Comparison of ENCODE assay signal across 1 cellular context in the genomic region with DNA sequence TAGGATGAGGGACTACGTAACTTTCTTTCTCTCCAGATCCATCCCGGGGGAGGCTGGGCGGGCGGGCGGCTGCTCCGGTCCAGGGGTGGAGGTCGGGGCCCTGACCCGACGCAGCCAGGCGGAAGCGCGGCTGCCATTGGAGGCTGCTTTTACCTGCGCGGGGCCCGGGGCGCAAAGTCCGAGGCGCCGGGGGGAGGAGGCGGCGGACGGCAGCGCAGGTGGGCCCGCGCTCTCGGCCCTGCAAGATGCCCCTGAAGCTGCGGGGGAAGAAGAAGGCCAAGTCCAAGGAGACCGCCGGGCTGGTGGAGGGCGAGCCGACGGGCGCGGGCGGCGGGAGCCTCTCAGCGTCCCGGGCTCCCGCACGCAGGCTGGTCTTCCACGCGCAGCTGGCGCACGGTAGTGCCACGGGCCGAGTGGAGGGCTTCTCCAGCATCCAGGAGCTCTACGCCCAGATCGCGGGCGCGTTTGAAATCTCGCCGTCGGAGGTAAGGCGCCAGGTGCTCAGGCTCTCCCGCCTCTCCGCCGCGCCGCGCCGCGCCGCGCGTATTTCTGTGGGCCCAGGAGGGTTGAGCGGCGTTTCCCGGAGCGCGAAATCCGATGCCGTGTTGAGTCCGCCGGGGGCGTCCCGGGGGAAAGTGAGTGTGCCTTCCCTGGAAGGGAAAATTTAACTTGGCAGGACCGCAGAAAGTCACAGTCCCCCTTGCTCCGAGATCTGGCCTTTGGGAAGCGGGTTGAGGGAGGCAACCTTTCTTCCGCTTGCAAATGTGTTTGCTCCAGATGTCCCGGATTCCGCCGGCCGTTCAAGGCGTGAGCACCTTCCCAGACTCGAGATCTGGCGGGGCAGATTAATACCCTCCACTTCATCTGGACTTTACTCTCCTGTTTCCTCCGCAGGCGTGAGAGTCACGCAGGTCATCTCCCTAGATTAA.
TF ChIP-seq lines count a peak whose summit lies in the region.

A gene with protein sequence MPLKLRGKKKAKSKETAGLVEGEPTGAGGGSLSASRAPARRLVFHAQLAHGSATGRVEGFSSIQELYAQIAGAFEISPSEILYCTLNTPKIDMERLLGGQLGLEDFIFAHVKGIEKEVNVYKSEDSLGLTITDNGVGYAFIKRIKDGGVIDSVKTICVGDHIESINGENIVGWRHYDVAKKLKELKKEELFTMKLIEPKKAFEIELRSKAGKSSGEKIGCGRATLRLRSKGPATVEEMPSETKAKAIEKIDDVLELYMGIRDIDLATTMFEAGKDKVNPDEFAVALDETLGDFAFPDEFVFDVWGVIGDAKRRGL (plus strand): TSS at position 117 of the 929 bp plus-strand sequence. CDS start 129 bp downstream, at position 246.

TF ChIP-seq in HepG2, 621 proteins besides CTCF, POLR2A, EP300 and RAD21 (continued from another document and continues in another):
- TF ChIP-seq, protein P1, sequence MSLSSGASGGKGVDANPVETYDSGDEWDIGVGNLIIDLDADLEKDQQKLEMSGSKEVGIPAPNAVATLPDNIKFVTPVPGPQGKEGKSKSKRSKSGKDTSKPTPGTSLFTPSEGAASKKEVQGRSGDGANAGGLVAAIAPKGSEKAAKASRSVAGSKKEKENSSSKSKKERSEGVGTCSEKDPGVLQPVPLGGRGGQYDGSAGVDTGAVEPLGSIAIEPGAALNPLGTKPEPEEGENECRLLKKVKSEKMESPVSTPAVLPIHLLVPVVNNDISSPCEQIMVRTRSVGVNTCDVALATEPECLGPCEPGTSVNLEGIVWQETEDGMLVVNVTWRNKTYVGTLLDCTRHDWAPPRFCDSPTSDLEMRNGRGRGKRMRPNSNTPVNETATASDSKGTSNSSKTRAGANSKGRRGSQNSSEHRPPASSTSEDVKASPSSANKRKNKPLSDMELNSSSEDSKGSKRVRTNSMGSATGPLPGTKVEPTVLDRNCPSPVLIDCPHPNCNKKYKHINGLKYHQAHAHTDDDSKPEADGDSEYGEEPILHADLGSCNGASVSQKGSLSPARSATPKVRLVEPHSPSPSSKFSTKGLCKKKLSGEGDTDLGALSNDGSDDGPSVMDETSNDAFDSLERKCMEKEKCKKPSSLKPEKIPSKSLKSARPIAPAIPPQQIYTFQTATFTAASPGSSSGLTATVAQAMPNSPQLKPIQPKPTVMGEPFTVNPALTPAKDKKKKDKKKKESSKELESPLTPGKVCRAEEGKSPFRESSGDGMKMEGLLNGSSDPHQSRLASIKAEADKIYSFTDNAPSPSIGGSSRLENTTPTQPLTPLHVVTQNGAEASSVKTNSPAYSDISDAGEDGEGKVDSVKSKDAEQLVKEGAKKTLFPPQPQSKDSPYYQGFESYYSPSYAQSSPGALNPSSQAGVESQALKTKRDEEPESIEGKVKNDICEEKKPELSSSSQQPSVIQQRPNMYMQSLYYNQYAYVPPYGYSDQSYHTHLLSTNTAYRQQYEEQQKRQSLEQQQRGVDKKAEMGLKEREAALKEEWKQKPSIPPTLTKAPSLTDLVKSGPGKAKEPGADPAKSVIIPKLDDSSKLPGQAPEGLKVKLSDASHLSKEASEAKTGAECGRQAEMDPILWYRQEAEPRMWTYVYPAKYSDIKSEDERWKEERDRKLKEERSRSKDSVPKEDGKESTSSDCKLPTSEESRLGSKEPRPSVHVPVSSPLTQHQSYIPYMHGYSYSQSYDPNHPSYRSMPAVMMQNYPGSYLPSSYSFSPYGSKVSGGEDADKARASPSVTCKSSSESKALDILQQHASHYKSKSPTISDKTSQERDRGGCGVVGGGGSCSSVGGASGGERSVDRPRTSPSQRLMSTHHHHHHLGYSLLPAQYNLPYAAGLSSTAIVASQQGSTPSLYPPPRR (CRISPR knock-in tag; IDR thresholded peaks at IDR 0.05; ENCODE audit: borderline replicate concordance): no peak; the same call in 1 of the 2 replicates
- TF ChIP-seq ZNF33A (CRISPR knock-in tag; IDR thresholded peaks at IDR 0.05; ENCODE audit: borderline replicate concordance) (no peak), CC2D1A (CRISPR knock-in tag; IDR thresholded peaks at IDR 0.05) (no peak), ZNF709 (CRISPR knock-in tag; IDR thresholded peaks at IDR 0.05) (peak; percentile 45; the same call in 1 of the 2 replicates), ZNF343 (CRISPR knock-in tag; IDR thresholded peaks at IDR 0.05) (0 out of 2 replicates have a peak, but pooled peaks have one; percentile 36), ZNF772 (CRISPR knock-in tag; IDR thresholded peaks at IDR 0.05) (no peak), ZNF260 (CRISPR knock-in tag; IDR thresholded peaks at IDR 0.05; ENCODE audit: borderline replicate concordance, low read depth) (no peak), PHF8 (CRISPR knock-in tag; IDR thresholded peaks at IDR 0.05) (peak; percentile 86), CEBPB (IDR thresholded peaks at IDR 0.05; ENCODE audit: borderline replicate concordance, low read depth, low read length) (no peak), HOXA9 (CRISPR knock-in tag; IDR thresholded peaks at IDR 0.05; ENCODE audit: borderline replicate concordance) (0 out of 2 replicates have a peak, but pooled peaks have one; percentile 25), ZNF790 (CRISPR knock-in tag; IDR thresholded peaks at IDR 0.05; ENCODE audit: borderline replicate concordance) (no peak), ZNF317 (CRISPR knock-in tag; IDR thresholded peaks at IDR 0.05) (0 out of 2 replicates have a peak, but pooled peaks have one; percentile 38), ZNF724P (CRISPR knock-in tag; IDR thresholded peaks at IDR 0.05; ENCODE audit: borderline replicate concordance) (0 out of 2 replicates have a peak, but pooled peaks have one; percentile 37), ZBTB21 (CRISPR knock-in tag; IDR thresholded peaks at IDR 0.05) (no peak), ELF1 (CRISPR knock-in tag; IDR thresholded peaks at IDR 0.05) (peak; percentile 73), POLR2AphosphoS2 (IDR thresholded peaks at IDR 0.05; ENCODE audit: low read depth, low read length) (no peak), NONO (IDR thresholded peaks at IDR 0.05) (no peak), NONO (CRISPR knock-in tag; conservative IDR thresholded peaks at IDR 0.05) (peak; percentile 26; the same call in 1 of the 2 replicates), SRSF1 (optimal IDR thresholded peaks at IDR 0.05; ENCODE audit: low read depth, low read length) (peak; percentile 51), CBFB (CRISPR knock-in tag; IDR thresholded peaks at IDR 0.05) (no peak), ZNF510 (CRISPR knock-in tag; IDR thresholded peaks at IDR 0.05; ENCODE audit: low read depth) (no peak; the same call in 1 of the 2 replicates), GATA4 (IDR thresholded peaks at IDR 0.05; ENCODE audit: borderline replicate concordance, low read depth) (no peak), RFX3 (CRISPR knock-in tag; IDR thresholded peaks at IDR 0.05) (no peak), GTF2F1 (IDR thresholded peaks at IDR 0.05; ENCODE audit: low read length) (no peak), ZNF446 (CRISPR knock-in tag; IDR thresholded peaks at IDR 0.05) (peak; percentile 19; the same call in 1 of the 2 replicates), KMT2A (CRISPR knock-in tag; IDR thresholded peaks at IDR 0.05) (peak; percentile 92), ZNF17 (CRISPR knock-in tag; IDR thresholded peaks at IDR 0.05) (no peak), SUZ12 (IDR thresholded peaks at IDR 0.05; ENCODE audit: low read depth, low read length) (no peak), NFKBIZ (CRISPR knock-in tag; IDR thresholded peaks at IDR 0.05) (no peak)
- TF ChIP-seq, protein P2, sequence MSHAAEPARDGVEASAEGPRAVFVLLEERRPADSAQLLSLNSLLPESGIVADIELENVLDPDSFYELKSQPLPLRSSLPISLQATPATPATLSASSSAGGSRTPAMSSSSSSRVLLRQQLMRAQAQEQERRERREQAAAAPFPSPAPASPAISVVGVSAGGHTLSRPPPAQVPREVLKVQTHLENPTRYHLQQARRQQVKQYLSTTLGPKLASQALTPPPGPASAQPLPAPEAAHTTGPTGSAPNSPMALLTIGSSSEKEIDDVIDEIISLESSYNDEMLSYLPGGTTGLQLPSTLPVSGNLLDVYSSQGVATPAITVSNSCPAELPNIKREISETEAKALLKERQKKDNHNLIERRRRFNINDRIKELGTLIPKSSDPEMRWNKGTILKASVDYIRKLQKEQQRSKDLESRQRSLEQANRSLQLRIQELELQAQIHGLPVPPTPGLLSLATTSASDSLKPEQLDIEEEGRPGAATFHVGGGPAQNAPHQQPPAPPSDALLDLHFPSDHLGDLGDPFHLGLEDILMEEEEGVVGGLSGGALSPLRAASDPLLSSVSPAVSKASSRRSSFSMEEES (CRISPR knock-in tag; IDR thresholded peaks at IDR 0.05): no peak
- TF ChIP-seq, protein P3, sequence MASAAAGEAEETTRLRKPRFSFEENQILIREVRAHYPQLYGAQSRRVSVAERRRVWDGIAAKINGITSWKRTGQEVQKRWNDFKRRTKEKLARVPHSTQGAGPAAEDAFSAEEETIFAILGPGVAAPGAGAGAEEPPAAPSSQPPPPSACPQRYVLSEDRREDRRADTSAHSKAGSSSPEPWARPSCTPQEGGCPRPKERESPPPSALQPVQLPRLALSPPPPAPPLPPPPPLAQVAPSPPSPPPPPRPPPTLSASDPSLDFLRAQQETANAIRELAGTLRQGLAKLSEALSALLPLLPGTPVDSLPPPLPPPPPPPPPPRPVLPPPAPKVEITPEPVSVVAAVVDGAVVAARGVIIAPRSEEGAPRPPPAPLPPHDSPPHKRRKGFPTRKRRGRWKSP (CRISPR knock-in tag; IDR thresholded peaks at IDR 0.05): peak; percentile 74; the same call in 1 of the 2 replicates
- TF ChIP-seq, protein P4, sequence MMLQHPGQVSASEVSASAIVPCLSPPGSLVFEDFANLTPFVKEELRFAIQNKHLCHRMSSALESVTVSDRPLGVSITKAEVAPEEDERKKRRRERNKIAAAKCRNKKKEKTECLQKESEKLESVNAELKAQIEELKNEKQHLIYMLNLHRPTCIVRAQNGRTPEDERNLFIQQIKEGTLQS (CRISPR knock-in tag; IDR thresholded peaks at IDR 0.05): 0 out of 2 replicates have a peak, but pooled peaks have one; percentile 29
- TF ChIP-seq, protein P5, sequence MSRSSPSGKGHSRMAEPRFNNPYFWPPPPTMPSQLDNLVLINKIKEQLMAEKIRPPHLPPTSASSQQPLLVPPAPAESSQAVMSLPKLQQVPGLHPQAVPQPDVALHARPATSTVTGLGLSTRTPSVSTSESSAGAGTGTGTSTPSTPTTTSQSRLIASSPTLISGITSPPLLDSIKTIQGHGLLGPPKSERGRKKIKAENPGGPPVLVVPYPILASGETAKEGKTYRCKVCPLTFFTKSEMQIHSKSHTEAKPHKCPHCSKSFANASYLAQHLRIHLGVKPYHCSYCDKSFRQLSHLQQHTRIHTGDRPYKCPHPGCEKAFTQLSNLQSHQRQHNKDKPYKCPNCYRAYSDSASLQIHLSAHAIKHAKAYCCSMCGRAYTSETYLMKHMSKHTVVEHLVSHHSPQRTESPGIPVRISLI (CRISPR knock-in tag; IDR thresholded peaks at IDR 0.05; ENCODE audit: borderline replicate concordance): no peak
- TF ChIP-seq, protein P6, sequence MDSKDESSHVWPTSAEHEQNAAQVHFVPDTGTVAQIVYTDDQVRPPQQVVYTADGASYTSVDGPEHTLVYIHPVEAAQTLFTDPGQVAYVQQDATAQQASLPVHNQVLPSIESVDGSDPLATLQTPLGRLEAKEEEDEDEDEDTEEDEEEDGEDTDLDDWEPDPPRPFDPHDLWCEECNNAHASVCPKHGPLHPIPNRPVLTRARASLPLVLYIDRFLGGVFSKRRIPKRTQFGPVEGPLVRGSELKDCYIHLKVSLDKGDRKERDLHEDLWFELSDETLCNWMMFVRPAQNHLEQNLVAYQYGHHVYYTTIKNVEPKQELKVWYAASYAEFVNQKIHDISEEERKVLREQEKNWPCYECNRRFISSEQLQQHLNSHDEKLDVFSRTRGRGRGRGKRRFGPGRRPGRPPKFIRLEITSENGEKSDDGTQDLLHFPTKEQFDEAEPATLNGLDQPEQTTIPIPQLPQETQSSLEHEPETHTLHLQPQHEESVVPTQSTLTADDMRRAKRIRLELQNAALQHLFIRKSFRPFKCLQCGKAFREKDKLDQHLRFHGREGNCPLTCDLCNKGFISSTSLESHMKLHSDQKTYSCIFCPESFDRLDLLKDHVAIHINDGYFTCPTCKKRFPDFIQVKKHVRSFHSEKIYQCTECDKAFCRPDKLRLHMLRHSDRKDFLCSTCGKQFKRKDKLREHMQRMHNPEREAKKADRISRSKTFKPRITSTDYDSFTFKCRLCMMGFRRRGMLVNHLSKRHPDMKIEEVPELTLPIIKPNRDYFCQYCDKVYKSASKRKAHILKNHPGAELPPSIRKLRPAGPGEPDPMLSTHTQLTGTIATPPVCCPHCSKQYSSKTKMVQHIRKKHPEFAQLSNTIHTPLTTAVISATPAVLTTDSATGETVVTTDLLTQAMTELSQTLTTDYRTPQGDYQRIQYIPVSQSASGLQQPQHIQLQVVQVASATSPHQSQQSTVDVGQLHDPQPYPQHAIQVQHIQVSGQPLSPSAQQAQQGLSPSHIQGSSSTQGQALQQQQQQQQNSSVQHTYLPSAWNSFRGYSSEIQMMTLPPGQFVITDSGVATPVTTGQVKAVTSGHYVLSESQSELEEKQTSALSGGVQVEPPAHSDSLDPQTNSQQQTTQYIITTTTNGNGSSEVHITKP (CRISPR knock-in tag; IDR thresholded peaks at IDR 0.05; ENCODE audit: low read depth): no peak
- TF ChIP-seq, protein P7, sequence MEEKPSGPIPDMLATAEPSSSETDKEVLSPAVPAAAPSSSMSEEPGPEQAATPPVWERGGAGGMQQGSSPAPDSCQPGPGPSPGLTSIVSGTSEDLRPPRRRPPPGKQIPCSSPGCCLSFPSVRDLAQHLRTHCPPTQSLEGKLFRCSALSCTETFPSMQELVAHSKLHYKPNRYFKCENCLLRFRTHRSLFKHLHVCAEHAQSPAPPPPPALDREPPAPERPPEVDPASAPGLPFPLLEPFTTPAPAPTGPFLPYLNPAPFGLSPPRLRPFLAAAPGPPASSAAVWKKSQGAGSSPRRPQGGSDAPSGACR (CRISPR knock-in tag; IDR thresholded peaks at IDR 0.05): 0 out of 2 replicates have a peak, but pooled peaks have one; percentile 45
- TF ChIP-seq, protein P8, sequence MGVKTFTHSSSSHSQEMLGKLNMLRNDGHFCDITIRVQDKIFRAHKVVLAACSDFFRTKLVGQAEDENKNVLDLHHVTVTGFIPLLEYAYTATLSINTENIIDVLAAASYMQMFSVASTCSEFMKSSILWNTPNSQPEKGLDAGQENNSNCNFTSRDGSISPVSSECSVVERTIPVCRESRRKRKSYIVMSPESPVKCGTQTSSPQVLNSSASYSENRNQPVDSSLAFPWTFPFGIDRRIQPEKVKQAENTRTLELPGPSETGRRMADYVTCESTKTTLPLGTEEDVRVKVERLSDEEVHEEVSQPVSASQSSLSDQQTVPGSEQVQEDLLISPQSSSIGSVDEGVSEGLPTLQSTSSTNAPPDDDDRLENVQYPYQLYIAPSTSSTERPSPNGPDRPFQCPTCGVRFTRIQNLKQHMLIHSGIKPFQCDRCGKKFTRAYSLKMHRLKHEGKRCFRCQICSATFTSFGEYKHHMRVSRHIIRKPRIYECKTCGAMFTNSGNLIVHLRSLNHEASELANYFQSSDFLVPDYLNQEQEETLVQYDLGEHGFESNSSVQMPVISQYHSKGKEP (CRISPR knock-in tag; IDR thresholded peaks at IDR 0.05): no peak
- TF ChIP-seq, protein P9, sequence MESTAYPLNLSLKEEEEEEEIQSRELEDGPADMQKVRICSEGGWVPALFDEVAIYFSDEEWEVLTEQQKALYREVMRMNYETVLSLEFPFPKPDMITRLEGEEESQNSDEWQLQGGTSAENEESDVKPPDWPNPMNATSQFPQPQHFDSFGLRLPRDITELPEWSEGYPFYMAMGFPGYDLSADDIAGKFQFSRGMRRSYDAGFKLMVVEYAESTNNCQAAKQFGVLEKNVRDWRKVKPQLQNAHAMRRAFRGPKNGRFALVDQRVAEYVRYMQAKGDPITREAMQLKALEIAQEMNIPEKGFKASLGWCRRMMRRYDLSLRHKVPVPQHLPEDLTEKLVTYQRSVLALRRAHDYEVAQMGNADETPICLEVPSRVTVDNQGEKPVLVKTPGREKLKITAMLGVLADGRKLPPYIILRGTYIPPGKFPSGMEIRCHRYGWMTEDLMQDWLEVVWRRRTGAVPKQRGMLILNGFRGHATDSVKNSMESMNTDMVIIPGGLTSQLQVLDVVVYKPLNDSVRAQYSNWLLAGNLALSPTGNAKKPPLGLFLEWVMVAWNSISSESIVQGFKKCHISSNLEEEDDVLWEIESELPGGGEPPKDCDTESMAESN (CRISPR knock-in tag; conservative IDR thresholded peaks at IDR 0.05): no peak; the same call in 1 of the 2 replicates
